Comparison of ENCODE assay signal across 9 cellular contexts in the genomic region with DNA sequence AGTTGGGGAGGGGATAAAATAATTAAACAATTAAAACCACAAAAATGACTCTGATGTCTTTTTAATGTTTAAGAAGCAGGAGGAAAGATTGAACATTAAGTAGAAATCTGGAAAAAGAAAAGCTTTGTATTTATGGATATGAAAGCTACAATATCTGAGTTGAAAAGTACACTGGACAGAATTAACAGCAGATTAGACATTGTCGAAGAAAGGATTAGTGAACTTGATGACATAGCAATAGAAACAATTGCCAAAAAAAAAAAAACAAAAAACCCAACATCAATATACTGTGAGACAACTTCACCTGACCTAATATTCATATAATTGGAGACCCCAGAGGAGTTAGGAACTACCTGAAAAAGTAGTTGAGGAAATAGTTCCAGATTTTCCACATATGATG.
"Had no signal": no experiment of that assay in that cellular context is flagged by ENCODE, and none has a peak within 500 bp of the region (broad histone marks: within the 10 kb centered on the region; RNA-seq: fewer than 3 reads in every experiment).

No MANE protein-coding gene starts in this region.

- FAIRE-seq: HepG2 had no signal

- DNase-seq: GM23248, GOT3, H7, KG1 had no signal

- H3K4me3 ChIP-seq: GM23248, HAP-1 had no signal

- H3K36me3 ChIP-seq: HAP-1 had no signal

- H3K9me3 ChIP-seq: HAP-1 had no signal

- ATAC-seq: HCT116, HepG2 had no signal

- H3K9ac ChIP-seq: GM23248 had no signal

- H3K4me3 Mint-ChIP-seq: IgD-negative memory B cell had no signal

- H3K27ac Mint-ChIP-seq: IgD-negative memory B cell had no signal

- H3K27me3 Mint-ChIP-seq: IgD-negative memory B cell had no signal

- H2AFZ ChIP-seq: GM23248 had no signal

- H3K27ac ChIP-seq: GM23248, HL-60 had no signal
